ENCODE assay signal across 16 cellular contexts in genomic region chr1:232467073-232467760, GRCh38.
"Had no signal": no experiment of that assay in that cellular context is flagged by ENCODE, and none has a peak within 500 bp of the region (broad histone marks: within the 10 kb centered on the region; RNA-seq: fewer than 3 reads in every experiment).

No MANE protein-coding gene starts in this region.

- H3K27me3 ChIP-seq: neutrophil, tibial artery had no signal

- DNase-seq: activated CD4-positive, alpha-beta T cell treated with anti-CD3 and anti-CD28 coated beads, Interleukin-2, amount 50 U/mL, for 48 hours; activated CD8-positive, alpha-beta memory T cell treated with anti-CD3 and anti-CD28 coated beads, Interleukin-2, amount 10 ng/mL, durations not matched to agents 7 days and 5 days; activated effector memory CD4-positive, alpha-beta T cell treated with anti-CD3 and anti-CD28 coated beads, Interleukin-2, amount 50 U/mL, for 16 hours; activated T-cell treated with anti-CD3 and anti-CD28 coated beads, Interleukin-2, amount 50 U/mL, for 4 hours; amygdala; dermis blood vessel endothelial cell; left cardiac atrium; midbrain; retina; tibial artery had no signal

- H3K27me3 Mint-ChIP-seq: activated naive CD8-positive, alpha-beta T cell; brain had no signal

- H3K4me3 ChIP-seq: lung, tibial artery had no signal

- H3K27ac Mint-ChIP-seq: activated CD8-positive, alpha-beta memory T cell treated with anti-CD3 and anti-CD28 coated beads, Interleukin-2, amount 10 ng/mL, durations not matched to agents 7 days and 5 days; activated naive CD8-positive, alpha-beta T cell; brain had no signal

- H3K4me3 Mint-ChIP-seq: activated CD8-positive, alpha-beta memory T cell treated with anti-CD3 and anti-CD28 coated beads, Interleukin-2, amount 10 ng/mL, durations not matched to agents 7 days and 5 days; activated naive CD8-positive, alpha-beta T cell; activated T-cell treated with anti-CD3 and anti-CD28 coated beads, Interleukin-2, amount 50 U/mL, for 4 hours; brain had no signal

- H3K9me3 Mint-ChIP-seq: activated T-cell treated with anti-CD3 and anti-CD28 coated beads, Interleukin-2, amount 50 U/mL, for 4 hours; brain had no signal

- H3K36me3 Mint-ChIP-seq: activated CD8-positive, alpha-beta memory T cell treated with anti-CD3 and anti-CD28 coated beads, Interleukin-2, amount 10 ng/mL, durations not matched to agents 7 days and 5 days; activated naive CD8-positive, alpha-beta T cell had no signal

- ATAC-seq: activated CD4-positive, CD25-positive, alpha-beta regulatory T cell treated with anti-CD3 and anti-CD28 coated beads, Interleukin-2, amount 50 U/mL, for 24 hours; activated CD8-positive, alpha-beta memory T cell treated with anti-CD3 and anti-CD28 coated beads, Interleukin-2, amount 10 ng/mL, durations not matched to agents 7 days and 5 days; activated T-cell treated with anti-CD3 and anti-CD28 coated beads, Interleukin-2, amount 50 U/mL, for 4 hours; esophagus mucosa; left cardiac atrium had no signal

- H3K9me3 ChIP-seq: neutrophil, tibial artery had no signal

- H3K27ac ChIP-seq: neutrophil, tibial artery had no signal
